Comparison of ENCODE assay signal across 16 cellular contexts in the genomic region with DNA sequence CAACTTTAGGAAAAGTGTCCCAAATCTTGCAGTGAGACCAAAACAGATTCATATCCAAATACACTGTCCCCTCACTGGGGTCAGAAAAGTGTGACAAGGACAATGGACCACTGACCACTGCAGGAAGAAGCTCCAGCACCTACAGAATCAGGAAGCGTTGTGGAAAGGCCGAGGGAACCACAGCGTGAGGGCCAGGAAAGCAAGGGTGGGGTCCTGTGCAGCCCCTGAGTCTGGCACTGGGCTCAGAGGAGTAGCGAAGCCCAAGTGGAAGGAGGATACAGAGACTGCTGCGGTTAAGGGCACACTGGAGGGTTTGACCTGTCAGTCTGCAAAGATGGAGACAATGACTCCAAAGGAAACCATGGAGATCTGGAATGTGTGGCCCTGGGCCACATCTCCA.
"Had no signal": no experiment of that assay in that cellular context is flagged by ENCODE, and none has a peak within 500 bp of the region (broad histone marks: within the 10 kb centered on the region; RNA-seq: fewer than 3 reads in every experiment).

No MANE protein-coding gene starts in this region.

- H3K4me3 Mint-ChIP-seq: activated CD4-positive, alpha-beta memory T cell treated with anti-CD3 and anti-CD28 coated beads for 36 hours had no signal

- H3K36me3 Mint-ChIP-seq: activated CD4-positive, alpha-beta memory T cell treated with anti-CD3 and anti-CD28 coated beads for 36 hours; natural killer cell had no signal

- H3K27ac Mint-ChIP-seq: natural killer cell had no signal

- ATAC-seq: activated CD4-positive, CD25-positive, alpha-beta regulatory T cell treated with anti-CD3 and anti-CD28 coated beads, Interleukin-2, amount 50 U/mL, for 24 hours; left ventricle myocardium superior; natural killer cell had no signal

- DNase-seq: activated CD4-positive, alpha-beta memory T cell treated with anti-CD3 and anti-CD28 coated beads for 36 hours; activated naive CD4-positive, alpha-beta T cell treated with anti-CD3 and anti-CD28 coated beads, Interleukin-2, amount 50 U/mL, for 16 hours; brain microvascular endothelial cell; dermis blood vessel endothelial cell; foreskin melanocyte; kidney glomerular epithelial cell; left ventricle myocardium superior; mesenchymal stem cell; natural killer cell; stimulated activated CD4-positive, alpha-beta T cell treated with anti-CD3 and anti-CD28 coated beads, Interleukin-4, amount 100 ng/mL, for 24 hours; T-helper 9 cell had no signal

- H3K4me3 ChIP-seq: right atrium auricular region, skin epidermis, thoracic aorta had no signal

- H3K36me3 ChIP-seq: brain microvascular endothelial cell, right atrium auricular region, thoracic aorta had no signal

- H3K27me3 ChIP-seq: brain microvascular endothelial cell, right atrium auricular region had no signal

- H3K27me3 Mint-ChIP-seq: activated CD4-positive, alpha-beta memory T cell treated with anti-CD3 and anti-CD28 coated beads for 36 hours had no signal

- H3K9me3 ChIP-seq: right atrium auricular region, thoracic aorta had no signal

- H3K27ac ChIP-seq: brain microvascular endothelial cell, epithelial cell of prostate, right atrium auricular region, thoracic aorta had no signal
